ENCODE assay signal across 15 cellular contexts in the genomic region with DNA sequence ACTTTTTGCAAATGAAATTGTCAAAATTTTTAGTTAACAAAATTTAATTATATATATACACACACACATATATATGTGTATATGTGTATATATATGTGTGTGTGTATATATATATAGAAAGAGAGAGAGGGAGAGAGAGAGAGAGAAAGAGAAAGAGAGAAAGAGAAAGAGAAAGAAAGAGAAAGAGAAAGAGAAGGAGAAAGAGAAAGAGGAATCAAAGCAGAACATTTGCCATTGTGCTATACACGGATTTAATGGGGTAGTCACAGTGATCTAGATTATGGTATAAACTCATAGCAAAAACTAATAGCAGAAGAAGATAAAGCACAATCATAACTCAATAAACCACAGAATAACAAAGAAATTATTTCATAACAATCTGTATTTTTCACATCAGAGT.
"Had no signal": no experiment of that assay in that cellular context is flagged by ENCODE, and none has a peak within 500 bp of the region (broad histone marks: within the 10 kb centered on the region; RNA-seq: fewer than 3 reads in every experiment).

No MANE protein-coding gene starts in this region.

- H3K4me3 ChIP-seq: lung, mucosa of descending colon had no signal

- DNase-seq: activated CD4-positive, alpha-beta T cell treated with anti-CD3 and anti-CD28 coated beads for 4 hours; activated CD8-positive, alpha-beta T cell treated with anti-CD3 and anti-CD28 coated beads, Interleukin-2, amount 10 ng/mL, durations not matched to agents 7 days and 5 days; activated naive CD4-positive, alpha-beta T cell treated with Interleukin-2 at 50 U/mL for 16 hours; activated naive CD8-positive, alpha-beta T cell treated with anti-CD3 and anti-CD28 coated beads, Interleukin-2, amount 50 U/mL, for 24 hours; caudate nucleus; cortex of kidney; effector memory CD8-positive, alpha-beta T cell; erythroblast; glutamatergic neuron; natural killer cell; occipital lobe; stimulated activated CD4-positive, alpha-beta T cell treated with anti-CD3 and anti-CD28 coated beads, Interleukin-4, amount 100 ng/mL, for 24 hours had no signal

- H3K9me3 ChIP-seq: mucosa of descending colon had no signal

- ATAC-seq: activated CD8-positive, alpha-beta T cell treated with anti-CD3 and anti-CD28 coated beads, Interleukin-2, amount 10 ng/mL, durations not matched to agents 7 days and 5 days; activated naive CD8-positive, alpha-beta T cell treated with anti-CD3 and anti-CD28 coated beads, Interleukin-2, amount 50 U/mL, for 24 hours; effector memory CD8-positive, alpha-beta T cell; natural killer cell; sciatic nerve had no signal
